Comparison of ENCODE assay signal across 10 cellular contexts in genomic region chr11:76700177-76701100, GRCh38. TPM values are rescaled to one million over a fixed set of nuclear protein-coding genes. Genes with fewer than 3 reads are reported as not detected.
DNase-seq lines count a peak whose midpoint lies in the region; ATAC-seq and TF ChIP-seq lines count a peak whose summit lies in the region.
"Had no signal": no experiment of that assay in that cellular context is flagged by ENCODE, and none has a peak within 500 bp of the region (broad histone marks: within the 10 kb centered on the region; RNA-seq: fewer than 3 reads in every experiment).

No MANE protein-coding gene starts in this region.

- peak overlapping the region in 2 of 3 experiments; percentile 6 to 12 for H3K4me3 Mint-ChIP-seq in nephron
- H3K4me3 Mint-ChIP-seq: naive B cell had no signal

- H3K36me3 ChIP-seq in BE2C: no peaks in the 10 kb centered on the region
- H3K36me3 ChIP-seq: thoracic aorta had no signal

- peaks cover 17% of the 10 kb centered on the region for H3K27me3 Mint-ChIP-seq in nephron (ENCODE audit: low read depth)

- H3K4me1 ChIP-seq in BE2C: peaks cover 12% of the 10 kb centered on the region

- DNase-seq in BE2C (peak; percentile 75), KG1 (lab: John Stamatoyannopoulos, UW) (peak; percentile 65), dedifferentiated amniotic fluid mesenchymal stem cell (ENCODE audit: extremely low spot score) (peak; percentile 61), NCI-H2171 (lab: John Stamatoyannopoulos, UW) (no peak), NCI-H69 (lab: John Stamatoyannopoulos, UW) (no peak)
- DNase-seq in stimulated activated naive CD4-positive, alpha-beta T cell (lab: John Stamatoyannopoulos, UW): no peak
- DNase-seq: naive B cell had no signal

- no peak for ATAC-seq in HG03095 (IDR thresholded peaks at IDR 0.05; ENCODE audit: unreplicated experiment)

- H3K36me3 Mint-ChIP-seq in nephron (ENCODE audit: low read depth): no peaks in the 10 kb centered on the region
- H3K36me3 Mint-ChIP-seq: naive B cell had no signal

- no peak overlapping the region for H3K4me3 ChIP-seq in BE2C (ENCODE audit: low read depth, low read length)
- H3K4me3 ChIP-seq: thoracic aorta had no signal

- no peaks in the 10 kb centered on the region for H3K9me3 ChIP-seq in BE2C
- H3K9me3 ChIP-seq: thoracic aorta had no signal

- H3K27ac Mint-ChIP-seq in nephron: peak overlapping the region; percentile 58 to 79 (median 67)

- H3K9me3 Mint-ChIP-seq in nephron: peaks cover 3% of the 10 kb centered on the region

- H3K4me1 Mint-ChIP-seq in nephron: peaks cover 31% of the 10 kb centered on the region

- H3K27me3 ChIP-seq in BE2C: no peaks in the 10 kb centered on the region

- TF ChIP-seq CTCF in BE2C (IDR thresholded peaks at IDR 0.05; ENCODE audit: low read depth, low read length) (no peak), nephron (IDR thresholded peaks at IDR 0.05; ENCODE audit: unreplicated experiment in 3 of 3) (no peak)

RNA-seq across cellular contexts. Expression of gene LRRC32, which starts 29.9 kb away (rescaled TPM):
- 0.73 TPM for polyA plus RNA-seq in BE2C (2012; ENCODE audit: insufficient read depth, insufficient read length, low read depth)

Comparison
In these comparisons a context has a peak if more than half of its experiments do, and no peak if none do; other contexts are left out.
1. DNase-seq: peak in BE2C (single experiment), KG1 (single experiment) and dedifferentiated amniotic fluid mesenchymal stem cell (single experiment); none in stimulated activated naive CD4-positive, alpha-beta T cell (0 of 6), NCI-H2171 (single experiment) and NCI-H69 (single experiment).